27 cellular contexts compared by ENCODE assay signal in the genomic region with DNA sequence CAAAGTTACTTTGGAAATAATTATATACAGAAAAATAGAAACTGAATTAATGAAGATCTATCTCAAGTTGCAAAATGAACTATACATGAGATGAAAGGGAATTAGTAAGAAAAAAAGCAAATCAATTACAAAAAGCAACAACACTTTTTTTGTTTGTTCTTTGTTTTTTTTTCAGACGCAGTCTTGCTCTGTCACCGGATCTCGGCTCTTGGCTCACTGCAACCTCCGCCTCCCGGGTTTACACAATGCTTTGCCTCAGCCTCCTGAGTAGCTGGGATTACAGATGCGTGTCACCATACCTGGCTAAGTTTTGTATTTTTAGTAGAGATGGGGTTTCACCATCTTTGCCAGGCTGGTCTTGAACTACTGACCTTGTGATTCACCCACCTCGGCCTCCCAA. TPM values are rescaled to one million over a fixed set of nuclear protein-coding genes. Genes with fewer than 3 reads are reported as not detected.
DNase-seq lines count a peak whose midpoint lies in the region; ATAC-seq, FAIRE-seq and TF ChIP-seq lines count a peak whose summit lies in the region.
"Had no signal": no experiment of that assay in that cellular context is flagged by ENCODE, and none has a peak within 500 bp of the region (broad histone marks: within the 10 kb centered on the region; RNA-seq: fewer than 3 reads in every experiment).

No MANE protein-coding gene starts in this region.

- peaks cover 30% of the 10 kb centered on the region for H3K4me1 Mint-ChIP-seq in neural crest cell

- ATAC-seq in Right ventricle myocardium superior (ENCODE audit: poor library complexity): no peak
- ATAC-seq: activated T-cell treated with anti-CD3 and anti-CD28 coated beads, Interleukin-2, amount 50 U/mL, for 4 hours; left lobe of liver; naive thymus-derived CD8-positive, alpha-beta T cell had no signal

- H3K36me3 Mint-ChIP-seq in neural crest cell (ENCODE audit: low read depth): peaks cover 13% of the 10 kb centered on the region

- H3K4me3 Mint-ChIP-seq in neural crest cell: peak overlapping the region; percentile 93
- H3K4me3 Mint-ChIP-seq: activated T-cell treated with anti-CD3 and anti-CD28 coated beads, Interleukin-2, amount 50 U/mL, for 4 hours had no signal

- H3K27ac ChIP-seq in left ventricle myocardium inferior (replicated peaks): peak overlapping the region; percentile 90
- H3K27ac ChIP-seq: breast epithelium, parathyroid adenoma, RWPE1, stomach, transverse colon had no signal

- no peak for FAIRE-seq in frontal cortex (lab: Jason Lieb, UNC)

- H3K27ac Mint-ChIP-seq in neural crest cell (ENCODE audit: unreplicated experiment): no peak overlapping the region
- H3K27ac Mint-ChIP-seq: naive thymus-derived CD8-positive, alpha-beta T cell had no signal

- H3K27me3 ChIP-seq in left ventricle myocardium inferior (ENCODE audit: low read depth): no peaks in the 10 kb centered on the region
- H3K27me3 ChIP-seq: breast epithelium, stomach, transverse colon had no signal

- TF ChIP-seq CTCF in left ventricle myocardium inferior (IDR thresholded peaks at IDR 0.05; ENCODE audit: borderline replicate concordance): no peak
- no peak for TF ChIP-seq CTCF in neural crest cell (conservative IDR thresholded peaks at IDR 0.05)

- H3K9me3 Mint-ChIP-seq in neural crest cell: peaks cover 8% of the 10 kb centered on the region

- intact Hi-C loops in left ventricle myocardium inferior (cut with micrococcal nuclease) (no loop called here), Right ventricle myocardium superior (cut with DNase I) (no loop called here)

- peaks cover 54% of the 10 kb centered on the region for H3K4me1 ChIP-seq in left ventricle myocardium inferior

- DNase-seq in left ventricle myocardium inferior: no peak
- no peak for DNase-seq in Right ventricle myocardium superior
- peak; percentile 9 for DNase-seq in dermis blood vessel endothelial cell
- no peak for DNase-seq in neural crest cell (ENCODE audit: low read depth, low spot score)
- DNase-seq in COLO829 (ENCODE audit: low spot score): no peak
- no peak for DNase-seq in frontal cortex (ENCODE audit: low spot score in 2 of 2)
- DNase-seq in NCI-H510A (lab: John Stamatoyannopoulos, UW): no peak
- no peak for DNase-seq in NCI-H2081 treated with DMSO at 0.1 percent for 48 hours (lab: John Stamatoyannopoulos, UW)
- DNase-seq: activated CD4-positive, alpha-beta T cell treated with anti-CD3 and anti-CD28 coated beads for 4 hours; activated T-cell treated with anti-CD3 and anti-CD28 coated beads, Interleukin-2, amount 50 U/mL, for 4 hours; Caco-2; cortex of kidney; HCEC 1CT; naive thymus-derived CD8-positive, alpha-beta T cell; NCI-H1048; NCI-H1930; NCI-H345; NCI-H774; SK-N-SH; stimulated activated CD8-positive, alpha-beta memory T cell treated with anti-CD3 and anti-CD28 coated beads, Interleukin-4, amount 100 ng/mL, for 48 hours; stomach; T-helper 2 cell; transverse colon had no signal

- H3K9me3 ChIP-seq in left ventricle myocardium inferior (replicated peaks): no peaks in the 10 kb centered on the region
- H3K9me3 ChIP-seq: breast epithelium, SK-N-SH had no signal

- H3K36me3 ChIP-seq in left ventricle myocardium inferior: no peaks in the 10 kb centered on the region
- H3K36me3 ChIP-seq: breast epithelium, transverse colon had no signal

- H3K27me3 Mint-ChIP-seq in neural crest cell (ENCODE audit: low read depth): peaks cover 4% of the 10 kb centered on the region

- peak overlapping the region; percentile 86 for H3K4me3 ChIP-seq in left ventricle myocardium inferior
- H3K4me3 ChIP-seq: breast epithelium, stomach, transverse colon had no signal

RNA-seq across cellular contexts. Expression of a gene that starts 2.2 kb away (rescaled TPM):
- total RNA-seq in left ventricle myocardium inferior: 21.0 TPM
- 17.8 TPM for total RNA-seq in Right ventricle myocardium superior
- total RNA-seq in dermis blood vessel endothelial cell: 1.6 and 1.9 TPM in 2 replicates
- 12.6 and 13.6 TPM in 2 replicates for total RNA-seq in neural crest cell
- total RNA-seq in frontal cortex: 23.6 TPM

RNA-seq across cellular contexts. Expression of a gene that starts 27.3 kb away (rescaled TPM):
- 16.8 TPM for total RNA-seq in left ventricle myocardium inferior
- 15.7 TPM for total RNA-seq in Right ventricle myocardium superior
- total RNA-seq in dermis blood vessel endothelial cell: 25.5 and 29.3 TPM in 2 replicates
- 22.7 and 23.8 TPM in 2 replicates for total RNA-seq in neural crest cell
- total RNA-seq in frontal cortex: 26.5 TPM

RNA-seq across cellular contexts. Expression of a gene that starts 28.3 kb away (rescaled TPM):
- total RNA-seq in left ventricle myocardium inferior: 7.3 TPM
- total RNA-seq in Right ventricle myocardium superior: 5.8 TPM
- 7.5 and 8.3 TPM in 2 replicates for total RNA-seq in dermis blood vessel endothelial cell
- 14.5 and 15.8 TPM in 2 replicates for total RNA-seq in neural crest cell
- 24.5 TPM for total RNA-seq in frontal cortex
